Comparison of ENCODE assay signal across 7 cellular contexts in the genomic region with DNA sequence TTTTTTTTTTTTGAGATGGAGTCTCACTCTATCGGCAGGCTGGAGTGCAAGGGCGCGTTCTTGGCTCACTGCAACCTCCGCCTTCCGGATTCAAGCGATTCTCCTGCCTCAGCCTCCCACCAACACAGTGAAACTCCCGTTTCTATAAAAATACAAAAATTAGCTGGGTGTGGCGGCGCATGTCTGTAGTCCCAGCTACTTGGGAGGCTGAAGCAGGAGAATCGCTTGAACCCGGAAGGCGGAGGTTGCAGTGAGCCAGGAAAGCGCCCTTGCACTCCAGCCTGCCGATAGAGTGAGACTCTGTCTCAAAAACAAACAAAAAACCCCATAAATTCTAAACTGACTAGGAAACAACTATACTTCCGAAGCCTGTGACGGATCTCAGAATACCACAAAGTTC. TPM values are rescaled to one million over a fixed set of nuclear protein-coding genes. Genes with fewer than 3 reads are reported as not detected.
DNase-seq lines count a peak whose midpoint lies in the region; ATAC-seq and TF ChIP-seq lines count a peak whose summit lies in the region.
"Not testable (repeated sequence)": the region's sequence is repeated elsewhere in the genome, so short reads cannot be mapped to it uniquely, and the experiment has no call there.

No MANE protein-coding gene starts in this region.

- not testable (repeated sequence) for ATAC-seq in DND-41 (ENCODE audit: insufficient read depth, low read depth); T-cell (replicated peaks in 1 of 4); activated CD8-positive, alpha-beta T cell treated with anti-CD3 and anti-CD28 coated beads for 36 hours

- not testable (repeated sequence) for H3K9me3 ChIP-seq in DND-41 (ENCODE audit: insufficient read depth, low read length, severe bottlenecking); neural progenitor cell (ENCODE audit: low read depth)

- not testable (repeated sequence) for H3K4me3 ChIP-seq in DND-41 (ENCODE audit: low read depth in 1 of 2, low read length in 2 of 2); neural progenitor cell
- H3K4me3 ChIP-seq in NB4 (ENCODE audit: low read depth, low read length), result peak overlapping the region; percentile 7
- H3K4me3 ChIP-seq in fibroblast of villous mesenchyme (ENCODE audit: low read depth, low read length), result peak overlapping the region; percentile 2

- H3K36me3 ChIP-seq in DND-41 (ENCODE audit: insufficient read depth, low read length); neural progenitor cell: not testable (repeated sequence)

- not testable (repeated sequence) for TF ChIP-seq CTCF in DND-41 (IDR thresholded peaks at IDR 0.05; ENCODE audit: borderline replicate concordance, extremely low read depth, low read length, poor library complexity, severe bottlenecking); NB4 (IDR thresholded peaks at IDR 0.05; ENCODE audit: low read depth, low read length); activated CD8-positive, alpha-beta T cell treated with anti-CD3 and anti-CD28 coated beads for 36 hours (IDR thresholded peaks at IDR 0.05); fibroblast of villous mesenchyme (IDR thresholded peaks at IDR 0.05; ENCODE audit: insufficient read depth, low read depth, low read length); neural progenitor cell (IDR thresholded peaks at IDR 0.05)

- not testable (repeated sequence) for H3K27ac ChIP-seq in DND-41 (ENCODE audit: low read length); neural progenitor cell

- not testable (repeated sequence) for H3K27ac Mint-ChIP-seq in T-cell; activated CD8-positive, alpha-beta T cell treated with anti-CD3 and anti-CD28 coated beads for 36 hours; activated naive CD8-positive, alpha-beta T cell; neural progenitor cell

- H3K79me2 ChIP-seq in DND-41 (ENCODE audit: insufficient read depth, low read length) (peaks cover 46% of the 10 kb centered on the region), neural progenitor cell (ENCODE audit: low read depth) (peaks cover 43% of the 10 kb centered on the region)

- not testable (repeated sequence) for TF ChIP-seq POLR2A in NB4 (IDR thresholded peaks at IDR 0.05; ENCODE audit: extremely low read depth, insufficient read length)

- POLR2A ChIA-PET in T-cell (lab: Charles Lee), result interaction anchor here in 1 of 2 donors (0.6 kb wide), 1 partner anchor 66 kb away, joined by 3 read pairs; no protein-coding TSS in a partner anchor
- POLR2A ChIA-PET in activated CD8-positive, alpha-beta T cell treated with anti-CD3 and anti-CD28 coated beads for 36 hours (lab: Charles Lee), result interaction anchor here (1.1 kb wide), 1 partner anchor 8 kb away, joined by 3 read pairs; no protein-coding TSS in a partner anchor

- H3K36me3 Mint-ChIP-seq in T-cell; activated CD8-positive, alpha-beta T cell treated with anti-CD3 and anti-CD28 coated beads for 36 hours (ENCODE audit: low read depth); activated naive CD8-positive, alpha-beta T cell; neural progenitor cell: not testable (repeated sequence)

- H3K4me2 ChIP-seq in DND-41 (ENCODE audit: insufficient read depth, low read length) (peak overlapping the region; percentile 96), neural progenitor cell (peak overlapping the region; percentile 86)

- H3K9me3 Mint-ChIP-seq in T-cell; activated CD8-positive, alpha-beta T cell treated with anti-CD3 and anti-CD28 coated beads for 36 hours; activated naive CD8-positive, alpha-beta T cell (ENCODE audit: low read depth); neural progenitor cell: not testable (repeated sequence)

- not testable (repeated sequence) for H3K27me3 Mint-ChIP-seq in T-cell; activated CD8-positive, alpha-beta T cell treated with anti-CD3 and anti-CD28 coated beads for 36 hours; activated naive CD8-positive, alpha-beta T cell; neural progenitor cell (ENCODE audit: insufficient read depth, low read depth)

- not testable (repeated sequence) for DNase-seq in DND-41; NB4 (ENCODE audit: low read depth); T-cell; activated CD8-positive, alpha-beta T cell treated with anti-CD3 and anti-CD28 coated beads for 36 hours; fibroblast of villous mesenchyme (ENCODE audit: low read depth); neural progenitor cell (ENCODE audit: low spot score)

- CTCF ChIA-PET in T-cell (lab: Charles Lee), result interaction anchor here (0.7 to 1.6 kb wide), 4 partner anchors 10 to 124 kb away, joined by 3 to 6 read pairs (median 3); no protein-coding TSS in a partner anchor
- CTCF ChIA-PET in activated CD8-positive, alpha-beta T cell treated with anti-CD3 and anti-CD28 coated beads for 36 hours (lab: Charles Lee), result interaction anchor here (0.8 to 1.7 kb wide), 5 partner anchors 8 to 352 kb away, joined by 3 to 6 read pairs (median 4); no protein-coding TSS in a partner anchor

- not testable (repeated sequence) for H4K20me1 ChIP-seq in DND-41 (ENCODE audit: insufficient read depth, low read length); neural progenitor cell (ENCODE audit: low read depth)

- H3K27me3 ChIP-seq in DND-41 (ENCODE audit: insufficient read depth, low read length, poor library complexity); neural progenitor cell: not testable (repeated sequence)

- H3K9ac ChIP-seq in DND-41 (ENCODE audit: low read depth, low read length); neural progenitor cell: not testable (repeated sequence)

- peaks cover 35% of the 10 kb centered on the region for H3K4me1 ChIP-seq in DND-41 (ENCODE audit: insufficient read depth, low read length)
- not testable (repeated sequence) for H3K4me1 ChIP-seq in neural progenitor cell

- H3F3A ChIP-seq in neural progenitor cell (ENCODE audit: low read depth), result peaks cover 14% of the 10 kb centered on the region

- H3K4me1 Mint-ChIP-seq in T-cell (peaks cover 29 to 39% (median 38%) of the 10 kb centered on the region in 3 donors), neural progenitor cell (peaks cover 11% of the 10 kb centered on the region)
- H3K4me1 Mint-ChIP-seq in activated CD8-positive, alpha-beta T cell treated with anti-CD3 and anti-CD28 coated beads for 36 hours (ENCODE audit: low read depth), result peaks cover 31% of the 10 kb centered on the region
- H3K4me1 Mint-ChIP-seq in activated naive CD8-positive, alpha-beta T cell (ENCODE audit: low read depth), result peaks cover 24% of the 10 kb centered on the region

- peak overlapping the region; percentile 47 to 98 (median 89) for H3K4me3 Mint-ChIP-seq in T-cell
- peak overlapping the region; percentile 89 for H3K4me3 Mint-ChIP-seq in activated CD8-positive, alpha-beta T cell treated with anti-CD3 and anti-CD28 coated beads for 36 hours
- peak overlapping the region; percentile 99 for H3K4me3 Mint-ChIP-seq in activated naive CD8-positive, alpha-beta T cell
- not testable (repeated sequence) for H3K4me3 Mint-ChIP-seq in neural progenitor cell

- not testable (repeated sequence) for H2AFZ ChIP-seq in DND-41 (ENCODE audit: low read depth, low read length); neural progenitor cell (replicated peaks)

- intact Hi-C loops in activated CD8-positive, alpha-beta T cell treated with anti-CD3 and anti-CD28 coated beads for 36 hours (cut with micrococcal nuclease), result not testable (repeated sequence)

RNA-seq across cellular contexts. Expression of a gene that starts 1.5 kb away (rescaled TPM):
- total RNA-seq in T-cell (1 to 10 TPM; 5.2 to 7.6 (median 7.0) TPM), fibroblast of villous mesenchyme (7.1 and 8.2 TPM in 2 replicates), neural progenitor cell (ENCODE audit: low replicate concordance) (10.2 and 11.8 TPM in 2 replicates)
- total RNA-seq in activated CD8-positive, alpha-beta T cell treated with anti-CD3 and anti-CD28 coated beads for 36 hours, result 1 to 10 TPM; 8.4 to 9.6 TPM

RNA-seq across cellular contexts. Expression of a gene that starts 1.6 kb away (rescaled TPM):
- total RNA-seq in T-cell, result 10 to 100 TPM in 3 of 5 donors, 1 to 10 TPM in 2; 7.6 to 13.8 (median 12.3) TPM
- total RNA-seq in activated CD8-positive, alpha-beta T cell treated with anti-CD3 and anti-CD28 coated beads for 36 hours, result 10 to 100 TPM; 16.6 to 20.8 TPM
- total RNA-seq in fibroblast of villous mesenchyme, result 10.3 and 16.0 TPM in 2 replicates
- total RNA-seq in neural progenitor cell (ENCODE audit: low replicate concordance), result 15.0 and 23.0 TPM in 2 replicates
